19 cellular contexts compared by ENCODE assay signal in genomic region chr16:30136971-30137601, GRCh38. TPM values are rescaled to one million over a fixed set of nuclear protein-coding genes. Genes with fewer than 3 reads are reported as not detected.
DNase-seq lines count a peak whose midpoint lies in the region; ATAC-seq and TF ChIP-seq lines count a peak whose summit lies in the region.
"Had no signal": no experiment of that assay in that cellular context is flagged by ENCODE, and none has a peak within 500 bp of the region (broad histone marks: within the 10 kb centered on the region; RNA-seq: fewer than 3 reads in every experiment).

No MANE protein-coding gene starts in this region.

- H3K36me3 ChIP-seq in lower lobe of right lung: no peaks in the 10 kb centered on the region
- H3K36me3 ChIP-seq: sigmoid colon had no signal

- no peak overlapping the region for H3K4me3 Mint-ChIP-seq in T-helper 17 cell
- H3K4me3 Mint-ChIP-seq: activated CD4-positive, alpha-beta T cell treated with anti-CD3 and anti-CD28 coated beads, Interleukin-2, amount 10 ng/mL, durations not matched to agents 7 days and 5 days had no signal

- no peak for ATAC-seq in T-helper 17 cell
- ATAC-seq in lower lobe of right lung: peak; percentile 36 to 51
- ATAC-seq in HG03039 (IDR thresholded peaks at IDR 0.05; ENCODE audit: unreplicated experiment): no peak
- ATAC-seq: GM12878, PC-3 had no signal

- no peak for TF ChIP-seq POLR2A in NB4 (IDR thresholded peaks at IDR 0.05; ENCODE audit: extremely low read depth, insufficient read length)

- no peaks in the 10 kb centered on the region for H3K4me1 ChIP-seq in lower lobe of right lung

- no peak overlapping the region for H3K27ac ChIP-seq in lower lobe of right lung
- H3K27ac ChIP-seq: SK-N-MC had no signal

- intact Hi-C loops in lower lobe of right lung (cut with DNase I): no loop called here

- H3K27me3 Mint-ChIP-seq in T-helper 17 cell: no peaks in the 10 kb centered on the region
- H3K27me3 Mint-ChIP-seq: activated CD4-positive, alpha-beta T cell treated with anti-CD3 and anti-CD28 coated beads, Interleukin-2, amount 10 ng/mL, durations not matched to agents 7 days and 5 days had no signal

- H3K36me3 Mint-ChIP-seq in T-helper 17 cell (ENCODE audit: low read depth): no peaks in the 10 kb centered on the region

- peak overlapping the region; percentile 53 for H3K27ac Mint-ChIP-seq in T-helper 17 cell
- H3K27ac Mint-ChIP-seq: activated CD4-positive, alpha-beta T cell treated with anti-CD3 and anti-CD28 coated beads, Interleukin-2, amount 10 ng/mL, durations not matched to agents 7 days and 5 days had no signal

- no peak for TF ChIP-seq CTCF in NB4 (IDR thresholded peaks at IDR 0.05; ENCODE audit: low read depth, low read length)
- TF ChIP-seq CTCF in lower lobe of right lung (IDR thresholded peaks at IDR 0.05): no peak

- H3K4me1 Mint-ChIP-seq in T-helper 17 cell: peaks cover 11% of the 10 kb centered on the region

- no peaks in the 10 kb centered on the region for H3K9me3 ChIP-seq in T-helper 17 cell (ENCODE audit: control insufficient read depth, low read length, poor library complexity, severe bottlenecking)
- H3K9me3 ChIP-seq in lower lobe of right lung: no peaks in the 10 kb centered on the region
- H3K9me3 ChIP-seq: sigmoid colon had no signal

- DNase-seq in CD1c-positive myeloid dendritic cell (ENCODE audit: extremely low spot score): peak; percentile 63
- peak; percentile 45 for DNase-seq in NB4 (ENCODE audit: low read depth)
- no peak for DNase-seq in T-helper 17 cell
- no peak for DNase-seq in lower lobe of right lung
- DNase-seq in NCI-H2196 (lab: John Stamatoyannopoulos, UW; ENCODE audit: unreplicated experiment): no peak
- DNase-seq in GM19240 (ENCODE audit: insufficient read length, low spot score): no peak
- no peak for DNase-seq in NCI-H2171 (lab: John Stamatoyannopoulos, UW)
- DNase-seq: activated CD4-positive, alpha-beta T cell treated with anti-CD3 and anti-CD28 coated beads, Interleukin-2, amount 10 ng/mL, durations not matched to agents 7 days and 5 days; activated CD8-positive, alpha-beta memory T cell treated with anti-CD3 and anti-CD28 coated beads, Interleukin-2, amount 50 U/mL, for 48 hours; aorta; KBM-7; NCI-H1436; NCI-H446 treated with DMSO at 0.1 percent for 48 hours; PC-3; sigmoid colon had no signal

- H3K4me3 ChIP-seq in NB4 (ENCODE audit: low read depth, low read length): no peak overlapping the region
- H3K4me3 ChIP-seq in lower lobe of right lung: no peak overlapping the region
- H3K4me3 ChIP-seq: GM12878, sigmoid colon, SK-N-MC had no signal

- H3K27me3 ChIP-seq in lower lobe of right lung (ENCODE audit: low read depth): no peaks in the 10 kb centered on the region
- H3K27me3 ChIP-seq: sigmoid colon had no signal

RNA-seq across cellular contexts. Expression of gene MAPK3, which starts 14.1 kb away (rescaled TPM):
- total RNA-seq in T-helper 17 cell (10 to 100 TPM; 76.5 to 77.6 TPM), lower lobe of right lung (84.6 TPM)

RNA-seq across cellular contexts. Expression of gene GDPD3, which starts 23.7 kb away (rescaled TPM):
- total RNA-seq in T-helper 17 cell (10 to 100 TPM; 12.6 to 13.7 TPM), lower lobe of right lung (14.4 TPM)
- total RNA-seq: G401 had no signal

RNA-seq across cellular contexts. Expression of gene YPEL3, which starts 41.1 kb away (rescaled TPM):
- total RNA-seq in T-helper 17 cell: 100 to 1,000 TPM in 1 of 2 donors, 10 to 100 TPM in 1; 94.9 to 131 TPM
- total RNA-seq in lower lobe of right lung: 113 TPM
- total RNA-seq: G401 had no signal

RNA-seq across cellular contexts. Expression of gene TBX6, which starts 45.4 kb away (rescaled TPM):
- under 1 TPM; 0.65 to 0.94 TPM for total RNA-seq in T-helper 17 cell
- total RNA-seq in lower lobe of right lung: 1.6 TPM
- total RNA-seq: G401 had no signal

RNA-seq across cellular contexts. Expression of gene CORO1A, which starts 46.3 kb away (rescaled TPM):
- 100 to 1,000 TPM; 665 to 718 TPM for total RNA-seq in T-helper 17 cell
- 76.3 TPM for total RNA-seq in lower lobe of right lung

Comparison
In these comparisons a context has a peak if more than half of its experiments do, and no peak if none do; other contexts are left out.
1. DNase-seq: peak in CD1c-positive myeloid dendritic cell (single experiment) and NB4 (single experiment); none in T-helper 17 cell (0 of 3), lower lobe of right lung (single experiment), NCI-H2196 (single experiment), GM19240 (single experiment) and NCI-H2171 (single experiment).
2. ATAC-seq: peak in lower lobe of right lung (2 of 2); none in T-helper 17 cell (single experiment) and HG03039 (single experiment).